Comparison of ENCODE assay signal across 12 cellular contexts in the genomic region with DNA sequence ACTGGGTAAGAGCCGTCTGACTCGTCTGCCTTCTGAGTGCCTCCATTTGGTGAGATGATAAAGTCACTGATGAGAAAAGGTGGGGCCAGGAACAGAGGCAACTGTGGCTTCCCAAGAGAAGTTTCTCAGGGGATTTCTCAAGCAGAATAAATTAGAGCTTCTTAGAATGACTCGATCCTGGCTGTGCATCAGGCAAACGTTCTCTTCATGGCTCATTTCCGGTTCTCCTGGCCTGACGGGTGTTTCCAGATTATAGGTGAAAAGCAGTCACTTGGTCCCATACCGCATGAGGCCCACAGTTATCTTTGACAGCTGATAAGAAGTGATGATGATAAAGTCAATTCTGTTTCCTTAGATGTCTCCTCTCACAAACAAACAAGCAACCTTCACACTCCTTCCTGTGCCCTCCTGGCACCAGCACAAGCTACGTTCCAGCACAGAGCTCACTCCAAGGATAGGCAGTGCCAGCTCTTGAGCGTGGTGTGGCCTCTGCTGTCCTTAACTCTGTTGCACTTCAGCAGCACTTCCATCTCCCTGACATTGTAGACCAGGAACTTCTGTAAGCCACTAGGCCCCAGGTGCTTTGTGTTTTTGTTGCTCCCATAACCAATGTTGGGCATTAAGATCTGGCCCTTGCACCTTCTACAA. TPM values are rescaled to one million over a fixed set of nuclear protein-coding genes. Genes with fewer than 3 reads are reported as not detected.
DNase-seq lines count a peak whose midpoint lies in the region; ATAC-seq and TF ChIP-seq lines count a peak whose summit lies in the region.
"Had no signal": no experiment of that assay in that cellular context is flagged by ENCODE, and none has a peak within 500 bp of the region (broad histone marks: within the 10 kb centered on the region; RNA-seq: fewer than 3 reads in every experiment).

No MANE protein-coding gene starts in this region.

- intact Hi-C loops in Right ventricle myocardium inferior (cut with DNase I): loop anchor here (1.0 kb wide), 1 partner anchor 30 kb away; no protein-coding TSS in a partner anchor

- TF ChIP-seq CTCF in mesothelial cell of epicardium (IDR thresholded peaks at IDR 0.05; ENCODE audit: unreplicated experiment): no peak

- H3K4me1 Mint-ChIP-seq in mesothelial cell of epicardium: no peaks in the 10 kb centered on the region

- peak; percentile 42 for ATAC-seq in HG03571 (IDR thresholded peaks at IDR 0.05; ENCODE audit: unreplicated experiment)
- peak; percentile 91 for ATAC-seq in Right ventricle myocardium inferior
- no peak for ATAC-seq in HG02981 (IDR thresholded peaks at IDR 0.05; ENCODE audit: unreplicated experiment)
- ATAC-seq in GM21786 (IDR thresholded peaks at IDR 0.05; ENCODE audit: unreplicated experiment): no peak

- H3K9me3 Mint-ChIP-seq in mesothelial cell of epicardium: peaks cover 8% of the 10 kb centered on the region

- H3K4me3 Mint-ChIP-seq in mesothelial cell of epicardium: no peak overlapping the region

- peaks cover 2% of the 10 kb centered on the region for H3K36me3 Mint-ChIP-seq in mesothelial cell of epicardium

- peak; percentile 17 for DNase-seq in stimulated activated CD4-positive, alpha-beta T cell treated with anti-CD3 and anti-CD28 coated beads, Interleukin-1b, Interleukin-23, amount 100 ng/mL, for 48 hours
- no peak for DNase-seq in stimulated activated CD4-positive, alpha-beta T cell treated with anti-CD3 and anti-CD28 coated beads, Interleukin-4, amount 100 ng/mL, for 1 hour
- no peak for DNase-seq in Right ventricle myocardium inferior (ENCODE audit: missing footprints)
- DNase-seq in mucosa of gallbladder (ENCODE audit: low spot score): no peak
- DNase-seq in mesothelial cell of epicardium (ENCODE audit: low spot score in 2 of 2, unreplicated experiment in 2 of 2): no peak
- DNase-seq: BE2C, GDM1, NCI-H2029 treated with DMSO at 0.1 percent for 48 hours, occipital lobe had no signal

- H3K27me3 Mint-ChIP-seq in mesothelial cell of epicardium (ENCODE audit: low read depth): peaks cover 10% of the 10 kb centered on the region

- no peak overlapping the region for H3K27ac Mint-ChIP-seq in mesothelial cell of epicardium

RNA-seq across cellular contexts. Expression of a gene that starts 37.8 kb away (rescaled TPM):
- total RNA-seq in Right ventricle myocardium inferior: 0.24 TPM
- total RNA-seq in mucosa of gallbladder: 0.63 TPM
- 0.72 to 0.93 TPM (median 0.83 TPM) in 3 replicates for total RNA-seq in mesothelial cell of epicardium

Comparison
In these comparisons a context has a peak if more than half of its experiments do, and no peak if none do; other contexts are left out.
1. ATAC-seq: peak in HG03571 (single experiment) and Right ventricle myocardium inferior (single experiment); none in HG02981 (single experiment) and GM21786 (single experiment).